Comparison of ENCODE assay signal across 28 cellular contexts in genomic region chr2:73739101-73739500, GRCh38. TPM values are rescaled to one million over a fixed set of nuclear protein-coding genes. Genes with fewer than 3 reads are reported as not detected.
DNase-seq lines count a peak whose midpoint lies in the region; ATAC-seq and TF ChIP-seq lines count a peak whose summit lies in the region.
"Had no signal": no experiment of that assay in that cellular context is flagged by ENCODE, and none has a peak within 500 bp of the region (broad histone marks: within the 10 kb centered on the region; RNA-seq: fewer than 3 reads in every experiment).

No MANE protein-coding gene starts in this region.

- ATAC-seq in natural killer cell: no peak
- ATAC-seq in natural killer cell treated with Interleukin-12 subunit alpha and Interleukin-12 subunit beta and Interleukin-15 and Interleukin-18, amount 100 ng/mL, for 72 hours: no peak
- ATAC-seq: HepG2, Panc1 had no signal

- peak overlapping the region; percentile 52 for H3K27ac ChIP-seq in VCaP
- H3K27ac ChIP-seq: RWPE1 had no signal

- H3K27ac Mint-ChIP-seq in natural killer cell (no peak overlapping the region), nephron (peak overlapping the region in 1 of 3 experiments; percentile 31)
- H3K27ac Mint-ChIP-seq in natural killer cell treated with Interleukin-12 subunit alpha and Interleukin-12 subunit beta and Interleukin-15 and Interleukin-18, amount 100 ng/mL, for 72 hours: no peak overlapping the region

- H3K4me3 Mint-ChIP-seq in natural killer cell: peak overlapping the region; percentile 61
- no peak overlapping the region for H3K4me3 Mint-ChIP-seq in natural killer cell treated with Interleukin-12 subunit alpha and Interleukin-12 subunit beta and Interleukin-15 and Interleukin-18, amount 100 ng/mL, for 72 hours
- H3K4me3 Mint-ChIP-seq in nephron: peak overlapping the region; percentile 41 to 66 (median 64)

- H3K27me3 Mint-ChIP-seq in natural killer cell (ENCODE audit: low read depth in 2 of 2) (no peaks in the 10 kb centered on the region), nephron (ENCODE audit: low read depth) (peaks cover 16% of the 10 kb centered on the region)
- H3K27me3 Mint-ChIP-seq in natural killer cell treated with Interleukin-12 subunit alpha and Interleukin-12 subunit beta and Interleukin-15 and Interleukin-18, amount 100 ng/mL, for 72 hours: no peaks in the 10 kb centered on the region

- TF ChIP-seq CTCF in natural killer cell (IDR thresholded peaks at IDR 0.05) (no peak), VCaP (conservative IDR thresholded peaks at IDR 0.05) (no peak), nephron (IDR thresholded peaks at IDR 0.05; ENCODE audit: unreplicated experiment in 3 of 3) (no peak)

- H3K9me3 Mint-ChIP-seq in natural killer cell: no peaks in the 10 kb centered on the region
- no peaks in the 10 kb centered on the region for H3K9me3 Mint-ChIP-seq in natural killer cell treated with Interleukin-12 subunit alpha and Interleukin-12 subunit beta and Interleukin-15 and Interleukin-18, amount 100 ng/mL, for 72 hours
- H3K9me3 Mint-ChIP-seq in nephron: peaks cover 13% of the 10 kb centered on the region

- H3K4me1 Mint-ChIP-seq in natural killer cell (peaks cover 18 to 20% of the 10 kb centered on the region in 2 donors), nephron (peaks cover 13% of the 10 kb centered on the region)
- peaks cover 17 to 20% of the 10 kb centered on the region in 2 donors for H3K4me1 Mint-ChIP-seq in natural killer cell treated with Interleukin-12 subunit alpha and Interleukin-12 subunit beta and Interleukin-15 and Interleukin-18, amount 100 ng/mL, for 72 hours (ENCODE audit: low read depth in 2 of 2)

- intact Hi-C loops in natural killer cell (cut with micrococcal nuclease): loop anchor here (5.0 kb wide), 1 partner anchor 718 kb away; the partner anchor contains the start of genes INO80B and WBP1

- H3K36me3 Mint-ChIP-seq in natural killer cell: no peaks in the 10 kb centered on the region
- H3K36me3 Mint-ChIP-seq in natural killer cell treated with Interleukin-12 subunit alpha and Interleukin-12 subunit beta and Interleukin-15 and Interleukin-18, amount 100 ng/mL, for 72 hours: peaks cover 4% of the 10 kb centered on the region
- peaks cover 54% of the 10 kb centered on the region for H3K36me3 Mint-ChIP-seq in nephron (ENCODE audit: low read depth)

- no peak for DNase-seq in natural killer cell
- no peak for DNase-seq in natural killer cell treated with Interleukin-12 subunit alpha and Interleukin-12 subunit beta and Interleukin-15 and Interleukin-18, amount 100 ng/mL, for 72 hours (ENCODE audit: low spot score)
- DNase-seq in NCI-H2107 treated with DMSO at 0.1 percent for 48 hours (lab: John Stamatoyannopoulos, UW; ENCODE audit: unreplicated experiment): no peak
- no peak for DNase-seq in NCI-H82 (lab: John Stamatoyannopoulos, UW)
- no peak for DNase-seq in activated naive CD4-positive, alpha-beta T cell treated with anti-CD3 and anti-CD28 coated beads, Interleukin-2, amount 50 U/mL, for 16 hours
- no peak for DNase-seq in LoVo (ENCODE audit: low spot score)
- DNase-seq: C1 segment of cervical spinal cord, Calu3, DMS79 treated with DMSO at 0.1 percent for 48 hours, GF-D8, GOT3, HCEC 1CT, Karpas-422, MV-4-11, NCI-H1105, NCI-H1436 treated with DMSO at 0.1 percent for 48 hours, NCI-H1930, NCI-H2107, NCI-H526 treated with DMSO at 0.1 percent for 48 hours, SHP77 treated with DMSO at 0.1 percent for 48 hours had no signal

RNA-seq across cellular contexts. Expression of gene TPRKB, which starts 2.0 kb away (rescaled TPM):
- 10 to 100 TPM; 20.4 to 24.1 (median 22.8) TPM for total RNA-seq in natural killer cell
- 10 to 100 TPM; 20.0 to 25.2 TPM for total RNA-seq in natural killer cell treated with Interleukin-12 subunit alpha and Interleukin-12 subunit beta and Interleukin-15 and Interleukin-18, amount 100 ng/mL, for 72 hours

RNA-seq across cellular contexts. Expression of gene DUSP11, which starts 40.8 kb away (rescaled TPM):
- 10 to 100 TPM; 45.7 to 50.2 (median 46.6) TPM for total RNA-seq in natural killer cell
- total RNA-seq in natural killer cell treated with Interleukin-12 subunit alpha and Interleukin-12 subunit beta and Interleukin-15 and Interleukin-18, amount 100 ng/mL, for 72 hours: 10 to 100 TPM; 30.7 to 50.1 TPM

RNA-seq across cellular contexts. Expression of gene C2orf78, which starts 44.9 kb away (rescaled TPM):
- not detected for total RNA-seq in natural killer cell
- total RNA-seq in natural killer cell treated with Interleukin-12 subunit alpha and Interleukin-12 subunit beta and Interleukin-15 and Interleukin-18, amount 100 ng/mL, for 72 hours: not detected
- total RNA-seq: Calu3, HepG2, HT1080, MCF 10A, NCI-H460 had no signal
